15 cellular contexts compared by ENCODE assay signal in the genomic region with DNA sequence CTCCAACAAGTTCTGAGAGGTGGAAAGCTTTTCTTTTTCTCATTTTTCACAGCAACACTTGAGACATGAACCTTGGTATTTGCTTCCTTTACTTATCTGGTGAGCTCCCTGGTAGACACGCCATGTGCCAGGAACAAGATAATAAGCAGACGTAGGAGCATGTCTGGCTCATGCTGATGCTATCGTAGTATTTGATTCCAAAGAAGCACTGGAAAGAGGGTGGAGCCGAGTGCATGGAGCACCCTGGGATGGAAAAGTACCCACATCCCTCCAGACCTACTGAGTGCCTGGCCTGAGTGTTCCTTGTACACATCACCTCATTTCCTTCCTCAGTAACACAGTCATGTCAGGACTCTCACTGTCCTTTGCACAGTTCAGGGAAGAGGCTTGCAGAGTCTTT.
"Had no signal": no experiment of that assay in that cellular context is flagged by ENCODE, and none has a peak within 500 bp of the region (broad histone marks: within the 10 kb centered on the region; RNA-seq: fewer than 3 reads in every experiment).

No MANE protein-coding gene starts in this region.

- H3K4me3 ChIP-seq: body of pancreas, pancreas, tibial artery had no signal

- H3K27me3 ChIP-seq: body of pancreas, pancreas, tibial artery had no signal

- H3K4me1 ChIP-seq: body of pancreas, pancreas, tibial artery had no signal

- ATAC-seq: activated CD8-positive, alpha-beta memory T cell treated with anti-CD3 and anti-CD28 coated beads, Interleukin-2, amount 10 ng/mL, durations not matched to agents 7 days and 5 days; activated naive CD4-positive, alpha-beta T cell treated with anti-CD3 and anti-CD28 coated beads, Interleukin-2, amount 50 U/mL, for 72 hours; body of pancreas; pancreas; stimulated activated effector memory CD8-positive, alpha-beta T cell treated with anti-CD3 and anti-CD28 coated beads, Interleukin-12 subunit alpha, Interleukin-12 subunit beta, amount 100 ng/mL, for 72 hours had no signal

- H3K36me3 ChIP-seq: pancreas, tibial artery had no signal

- DNase-seq: activated CD4-positive, alpha-beta T cell treated with anti-CD3 and anti-CD28 coated beads for 1 hour; activated CD4-positive, alpha-beta T cell treated with anti-CD3 and anti-CD28 coated beads, Interleukin-2, amount 50 U/mL, for 48 hours; activated CD8-positive, alpha-beta memory T cell treated with anti-CD3 and anti-CD28 coated beads, Interleukin-2, amount 10 ng/mL, durations not matched to agents 7 days and 5 days; activated effector memory CD4-positive, alpha-beta T cell treated with anti-CD3 and anti-CD28 coated beads, Interleukin-2, amount 50 U/mL, for 16 hours; activated T-cell treated with anti-CD3 and anti-CD28 coated beads, Interleukin-2, amount 50 U/mL, for 24 hours; amniotic stem cell; body of pancreas; effector memory CD4-positive, alpha-beta T cell; immature natural killer cell; mesenchymal stem cell; pancreas; tibial artery had no signal

- FAIRE-seq: pancreas had no signal

- H3K27ac ChIP-seq: body of pancreas, epithelial cell of prostate, pancreas, tibial artery had no signal

- H3K9me3 ChIP-seq: body of pancreas, pancreas, tibial artery had no signal
